In genomic region chr2:190627881-190628412, GRCh38 we compare ENCODE assay signal across 8 cellular contexts. TPM values are rescaled to one million over a fixed set of nuclear protein-coding genes. Genes with fewer than 3 reads are reported as not detected.
A peak's percentile ranks its signal among the peaks of the same experiment; 100 is the strongest.
DNase-seq lines count a peak whose midpoint lies in the region; ATAC-seq and TF ChIP-seq lines count a peak whose summit lies in the region.

No MANE protein-coding gene starts in this region.

- H3K27ac ChIP-seq in OCI-LY1 (ENCODE audit: low read depth, low read length, poor library complexity, severe bottlenecking) (no peak overlapping the region), left lung (peak overlapping the region in 1 of 2 donors; percentile 15), stomach (peak overlapping the region in 4 of 5 donors; percentile 23 to 52 (median 48))

- no peaks in the 10 kb centered on the region for H3K79me2 ChIP-seq in OCI-LY1 (ENCODE audit: insufficient read depth, low read length)

- no peaks in the 10 kb centered on the region for H3K9me2 ChIP-seq in OCI-LY1 (ENCODE audit: low read depth, low read length)

- H2AFZ ChIP-seq in OCI-LY1 (ENCODE audit: low read length) = no peak overlapping the region

- H3K4me2 ChIP-seq in OCI-LY1 (ENCODE audit: low read length) = peak overlapping the region; percentile 42; the same call in 1 of the 2 replicates

- TF ChIP-seq EP300 in stomach (IDR thresholded peaks at IDR 0.05) = no peak

- H3K36me3 ChIP-seq in OCI-LY1 (ENCODE audit: insufficient read depth, low read length) (no peaks in the 10 kb centered on the region), left lung (no peaks in the 10 kb centered on the region), stomach (no peaks in the 10 kb centered on the region)

- no peaks in the 10 kb centered on the region for H4K20me1 ChIP-seq in OCI-LY1 (ENCODE audit: insufficient read depth, low read length)

- TF ChIP-seq CTCF in OCI-LY1 (IDR thresholded peaks at IDR 0.05; ENCODE audit: low read length) (no peak), cardiac fibroblast (IDR thresholded peaks at IDR 0.05; ENCODE audit: low read depth, low read length) (no peak), left lung (IDR thresholded peaks at IDR 0.05) (no peak), stomach (IDR thresholded peaks at IDR 0.05) (no peak)

- H3F3A ChIP-seq in OCI-LY1 (ENCODE audit: insufficient read depth, low read length) = no peaks in the 10 kb centered on the region

- TF ChIP-seq POLR2A in stomach (IDR thresholded peaks at IDR 0.05) = no peak

- H3K9ac ChIP-seq in OCI-LY1 (ENCODE audit: low read length) = no peak overlapping the region

- H3K27me3 ChIP-seq in OCI-LY1 (ENCODE audit: insufficient read depth, low read length) (no peaks in the 10 kb centered on the region; the same call in 1 of the 2 replicates), left lung (peaks cover 0 to 8% of the 10 kb centered on the region in 2 donors), stomach (no peaks in the 10 kb centered on the region)

- ATAC-seq in Right ventricle myocardium inferior (peak; percentile 78), HG03039 (IDR thresholded peaks at IDR 0.05; ENCODE audit: unreplicated experiment) (peak; percentile 82), left lung (peak; percentile 90)

- H3K4me3 ChIP-seq in OCI-LY1 (ENCODE audit: low read depth, low read length, poor library complexity, severe bottlenecking) (peak overlapping the region; percentile 33), cardiac fibroblast (replicated peaks in 1 of 2; ENCODE audit: low read depth in 2 of 2, low read length in 2 of 2) (peak overlapping the region; percentile 29 to 45), left lung (peak overlapping the region in 1 of 2 donors; percentile 25), stomach (peak overlapping the region; percentile 42 to 50 (median 48))

- intact Hi-C loops in Right ventricle myocardium inferior (cut with DNase I) (loop anchor here (1.0 kb wide), 2 partner anchors 20 to 94 kb away; partner anchors contain the start of gene NEMP2), cardiac septum (cut with DNase I) (no loop called here), left lung (cut with DNase I) (no loop called here), stomach (cut with DNase I; ENCODE audit: low total_unique reads) (no loop called here)

- H3K9me3 ChIP-seq in OCI-LY1 (ENCODE audit: low read length) = no peaks in the 10 kb centered on the region
- no peaks in the 10 kb centered on the region for H3K9me3 ChIP-seq in left lung
- H3K9me3 ChIP-seq in stomach = no peaks in the 10 kb centered on the region

- H3K4me1 ChIP-seq in OCI-LY1 (ENCODE audit: insufficient read depth, low read length, severe bottlenecking) (no peaks in the 10 kb centered on the region), left lung (peaks cover 0 to 13% of the 10 kb centered on the region in 2 donors), stomach (peaks cover 0 to 20% (median 11%) of the 10 kb centered on the region in 4 donors)

- WGBS in stomach, 5 donors = 5 to 12% (median 7%) methylated on average over 22 of the region's 22 CpGs

- DNase-seq in Right ventricle myocardium inferior (ENCODE audit: missing footprints) = no peak
- DNase-seq in cardiac septum (ENCODE audit: low spot score) = no peak
- DNase-seq in cardiac fibroblast (ENCODE audit: low read depth in 2 of 2) = peak; percentile 45 to 50
- DNase-seq in left lung = peak; percentile 46 to 86
- no peak for DNase-seq in stomach
- no peak for DNase-seq in NCI-H2196 (lab: John Stamatoyannopoulos, UW; ENCODE audit: unreplicated experiment)

RNA-seq across cellular contexts. Expression of gene NAB1, which starts 20.9 kb away (rescaled TPM):
- total RNA-seq in Right ventricle myocardium inferior (27.5 TPM), cardiac septum (35.4 TPM), left lung (10 to 100 TPM; 28.4 to 32.9 TPM), stomach (100 to 1,000 TPM in 2 of 5 donors, 10 to 100 TPM in 3; 29.3 to 121 (median 61.6) TPM)
- 10 to 100 TPM; 14.2 to 24.0 (median 18.4) TPM for polyA plus RNA-seq in stomach

Comparison
In these comparisons a context has a peak if more than half of its experiments do, and no peak if none do; other contexts are left out.
1. DNase-seq: peak in cardiac fibroblast (2 of 2) and left lung (2 of 2); none in Right ventricle myocardium inferior (single experiment), cardiac septum (single experiment), stomach (single experiment) and NCI-H2196 (single experiment).
2. Peak in every context shown above with its lines, with median percentiles within 50 percentile points of each other: ATAC-seq.